In genomic region chr2:213151437-213152064, GRCh38 we compare ENCODE assay signal across 8 cellular contexts. TPM values are rescaled to one million over a fixed set of nuclear protein-coding genes. Genes with fewer than 3 reads are reported as not detected.
DNase-seq lines count a peak whose midpoint lies in the region; ATAC-seq, FAIRE-seq and TF ChIP-seq lines count a peak whose summit lies in the region.

IKZF2 (minus strand) TSS chr2:213151612; CDS start chr2:213148629, 2,983 bp downstream.

- no peaks in the 10 kb centered on the region for H3K9me2 ChIP-seq in neural cell (ENCODE audit: insufficient read depth, low read length)

- TF ChIP-seq CTCF in neural cell (IDR thresholded peaks at IDR 0.05; ENCODE audit: poor library complexity, severe bottlenecking): no peak

- H3K4me1 Mint-ChIP-seq in stimulated activated naive CD8-positive, alpha-beta T cell treated with anti-CD3 and anti-CD28 coated beads, Interleukin-15, amount 100 ng/mL, for 72 hours: peaks cover 37% of the 10 kb centered on the region

- H3K4me3 Mint-ChIP-seq in stimulated activated naive CD8-positive, alpha-beta T cell treated with anti-CD3 and anti-CD28 coated beads, Interleukin-15, amount 100 ng/mL, for 72 hours: peak within 1 kb of the TSS; percentile 94 to 97

- H3K27ac Mint-ChIP-seq in stimulated activated naive CD8-positive, alpha-beta T cell treated with anti-CD3 and anti-CD28 coated beads, Interleukin-15, amount 100 ng/mL, for 72 hours: peak within 1 kb of the TSS; percentile 81 to 92

- H4K20me1 ChIP-seq in neural cell (ENCODE audit: insufficient read depth): no peaks in the 10 kb centered on the region

- H2AFZ ChIP-seq in neural cell (ENCODE audit: low read depth, low read length): peak within 1 kb of the TSS; percentile 66

- H3K4me2 ChIP-seq in neural cell (ENCODE audit: low read length): peak within 1 kb of the TSS; percentile 83

- H3K9ac ChIP-seq in neural cell (ENCODE audit: low read length): peak within 1 kb of the TSS; percentile 70

- no peaks in the 10 kb centered on the region for H3K9me3 ChIP-seq in neural cell (ENCODE audit: low read length)

- peaks cover 2% of the 10 kb centered on the region for H3F3A ChIP-seq in neural cell (ENCODE audit: insufficient read depth, low read length, poor library complexity, severe bottlenecking)

- TF ChIP-seq RAD21 in Ishikawa (IDR thresholded peaks at IDR 0.05; ENCODE audit: low read depth): no peak
- TF ChIP-seq RAD21 in neural cell (conservative IDR thresholded peaks at IDR 0.05): peak; percentile 25

- peak within 1 kb of the TSS; percentile 86 for H3K27ac ChIP-seq in neural cell (ENCODE audit: low read length)

- H3K4me3 ChIP-seq in neural cell (ENCODE audit: low read length): peak within 1 kb of the TSS; percentile 85

- FAIRE-seq in RCC 7860 (lab: Jason Lieb, UNC): no peak

- no peaks in the 10 kb centered on the region for H3K27me3 ChIP-seq in neural cell (ENCODE audit: insufficient read depth, low read depth, low read length)

- DNase-seq in DMS53 (lab: John Stamatoyannopoulos, UW): peak; percentile 95
- peak; percentile 62 for DNase-seq in RCC 7860 (ENCODE audit: low spot score)
- DNase-seq in activated T-helper 9 cell treated with anti-CD3 and anti-CD28 coated beads, Interleukin-2, amount 50 U/mL, for 16 hours (ENCODE audit: low read depth): peak; percentile 52
- DNase-seq in fibroblast of the conjunctiva (ENCODE audit: low read depth): peak; percentile 83
- DNase-seq in stimulated activated naive CD8-positive, alpha-beta T cell treated with anti-CD3 and anti-CD28 coated beads, Interleukin-15, amount 100 ng/mL, for 72 hours: peak; percentile 75 to 78

- H3K79me2 ChIP-seq in neural cell (replicated peaks; ENCODE audit: insufficient read depth, low read length): peaks cover 3% of the 10 kb centered on the region

- no peaks in the 10 kb centered on the region for H3K9me3 Mint-ChIP-seq in stimulated activated naive CD8-positive, alpha-beta T cell treated with anti-CD3 and anti-CD28 coated beads, Interleukin-15, amount 100 ng/mL, for 72 hours

- no peak for TF ChIP-seq EP300 in Ishikawa (IDR thresholded peaks at IDR 0.05; ENCODE audit: borderline replicate concordance)
- TF ChIP-seq EP300 in neural cell (conservative IDR thresholded peaks at IDR 0.05; ENCODE audit: poor library complexity, severe bottlenecking): peak; percentile 47

- peaks cover 44% of the 10 kb centered on the region for H3K27me3 Mint-ChIP-seq in stimulated activated naive CD8-positive, alpha-beta T cell treated with anti-CD3 and anti-CD28 coated beads, Interleukin-15, amount 100 ng/mL, for 72 hours

- no peaks in the 10 kb centered on the region for H3K36me3 ChIP-seq in neural cell (ENCODE audit: insufficient read depth, low read length)

- ATAC-seq in GM21619 (IDR thresholded peaks at IDR 0.05; ENCODE audit: unreplicated experiment): peak; percentile 59
- peak; percentile 88 for ATAC-seq in stimulated activated naive CD8-positive, alpha-beta T cell treated with anti-CD3 and anti-CD28 coated beads, Interleukin-15, amount 100 ng/mL, for 72 hours

TF ChIP-seq in Ishikawa, 13 proteins besides CTCF, POLR2A, EP300 and RAD21:
- no peak for TF ChIP-seq USF1 (IDR thresholded peaks at IDR 0.05)
- peak; percentile 53; the same call in 1 of the 2 replicates for TF ChIP-seq TAF1 (IDR thresholded peaks at IDR 0.05; ENCODE audit: low read depth)
- 0 out of 2 replicates have a peak, but pooled peaks have one; percentile 37 for TF ChIP-seq YY1 (IDR thresholded peaks at IDR 0.05; ENCODE audit: low read depth)
- TF ChIP-seq TEAD4 (IDR thresholded peaks at IDR 0.05): no peak
- TF ChIP-seq MAX (IDR thresholded peaks at IDR 0.05): peak; percentile 75
- TF ChIP-seq ZBTB7A (IDR thresholded peaks at IDR 0.05; ENCODE audit: low read depth): peak; percentile 95

TF ChIP-seq in neural cell, 6 proteins besides CTCF, POLR2A, EP300 and RAD21:
- TF ChIP-seq POLR2AphosphoS5 (IDR thresholded peaks at IDR 0.05) (peak; percentile 48), EZH2 (IDR thresholded peaks at IDR 0.05; ENCODE audit: borderline replicate concordance, insufficient read depth, low read length, poor library complexity, severe bottlenecking) (no peak), REST (IDR thresholded peaks at IDR 0.05; ENCODE audit: borderline replicate concordance) (peak; percentile 11), TAF1 (IDR thresholded peaks at IDR 0.05; ENCODE audit: low read depth) (no peak), MXI1 (conservative IDR thresholded peaks at IDR 0.05; ENCODE audit: poor library complexity, severe bottlenecking) (peak; percentile 87), SMC3 (conservative IDR thresholded peaks at IDR 0.05; ENCODE audit: poor library complexity) (no peak)

RNA-seq across cellular contexts. Expression of gene IKZF2, which starts in this region (rescaled TPM):
- polyA plus RNA-seq in neural cell: 5.6 and 5.9 TPM in 2 replicates
- polyA minus RNA-seq in neural cell: 34.3 and 39.1 TPM in 2 replicates

Comparison
In these comparisons a context has a peak if more than half of its experiments do, and no peak if none do; other contexts are left out.
1. Peak in every context shown above with its lines: DNase-seq, ATAC-seq, H3K4me3 ChIP-seq and H3K27ac ChIP-seq.